8 cellular contexts compared by ENCODE assay signal in the genomic region with DNA sequence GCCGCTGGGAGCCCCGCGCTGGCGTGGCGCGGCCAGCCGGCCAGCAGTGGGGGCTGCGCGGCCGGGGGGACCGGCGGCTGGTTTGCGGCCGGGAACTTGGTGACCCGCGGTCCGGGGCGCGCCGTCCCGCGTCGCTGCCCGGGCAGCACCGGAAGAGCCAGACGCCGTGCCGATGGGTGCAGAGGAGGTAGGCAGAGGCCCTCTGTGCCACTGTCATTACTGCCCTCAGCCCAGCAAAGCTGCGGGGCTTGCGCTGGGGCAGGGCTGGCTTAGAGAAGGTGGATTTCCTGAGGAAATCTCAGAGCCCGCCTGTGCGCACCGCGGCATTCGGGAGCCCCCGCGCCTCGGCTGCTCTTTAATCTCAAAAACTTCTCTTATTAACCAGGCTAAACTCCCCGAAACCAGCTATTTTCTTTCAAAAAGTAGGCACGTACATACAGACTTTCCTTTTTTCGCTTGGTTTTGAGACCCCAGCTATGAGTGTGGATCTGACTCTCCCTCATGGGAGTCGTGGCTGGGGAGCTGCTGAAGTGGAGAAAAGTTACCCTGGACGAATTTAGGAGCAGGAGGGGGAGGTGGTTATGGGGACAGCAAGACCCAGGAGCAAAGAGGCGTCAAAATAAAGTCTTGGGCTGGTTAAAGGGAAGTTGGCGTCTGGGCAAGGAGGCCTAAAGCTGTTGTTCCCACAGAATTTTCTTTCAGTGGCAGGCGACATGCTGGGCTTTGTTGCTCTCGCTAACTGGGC. TPM values are rescaled to one million over a fixed set of nuclear protein-coding genes. Genes with fewer than 3 reads are reported as not detected.
DNase-seq lines count a peak whose midpoint lies in the region; ATAC-seq and TF ChIP-seq lines count a peak whose summit lies in the region.

No MANE protein-coding gene starts in this region.

- ATAC-seq in GM19324 (IDR thresholded peaks at IDR 0.05; ENCODE audit: low FRiP score, unreplicated experiment) (peak; percentile 28), HG03521 (IDR thresholded peaks at IDR 0.05; ENCODE audit: unreplicated experiment) (peak; percentile 20), SK-N-SH treated with all-trans-retinoic acid at 6 μM for 48 hours (peak; percentile 26)

- H3K27ac ChIP-seq in skin epidermis, result peak overlapping the region; percentile 83 to 99 (median 96)

- H3K27me3 Mint-ChIP-seq in brain, result peaks cover 7% of the 10 kb centered on the region

- H3K4me1 Mint-ChIP-seq in brain, result peaks cover 73% of the 10 kb centered on the region

- H3K4me3 Mint-ChIP-seq in brain, result peak overlapping the region; percentile 87 to 96 (median 94)

- no peak for TF ChIP-seq CTCF in brain (conservative IDR thresholded peaks at IDR 0.05)

- DNase-seq in ACHN (peak; percentile 43), iPS-NIHi11 (ENCODE audit: low spot score) (peak; percentile 57), NCI-H446 treated with DMSO at 0.1 percent for 48 hours (lab: John Stamatoyannopoulos, UW) (no peak)

- H3K4me3 ChIP-seq in skin epidermis, result peak overlapping the region; percentile 62 to 91 (median 84)

- no peaks in the 10 kb centered on the region for H3K9me3 Mint-ChIP-seq in brain

- peaks cover 13% of the 10 kb centered on the region for H3K36me3 Mint-ChIP-seq in brain

- H3K27ac Mint-ChIP-seq in brain, result peak overlapping the region; percentile 75 to 98 (median 91)

- in situ Hi-C loops in ACHN (cut with HindIII; ENCODE audit: low pct_ligation_motif_present, low pct_unique_long_range_greater_than_20kb, low sequenced_read_pairs), result no loop called here

TF ChIP-seq in SK-N-SH treated with all-trans-retinoic acid at 6 μM for 48 hours, 23 proteins besides CTCF, POLR2A, EP300 and RAD21:
- TF ChIP-seq ISL1 (CRISPR knock-in tag; IDR thresholded peaks at IDR 0.05) (no peak), ZFP3 (CRISPR knock-in tag; IDR thresholded peaks at IDR 0.05) (no peak), CREB5 (CRISPR knock-in tag; IDR thresholded peaks at IDR 0.05; ENCODE audit: low read depth) (no peak), PPARA (CRISPR knock-in tag; IDR thresholded peaks at IDR 0.05; ENCODE audit: borderline replicate concordance) (no peak), BACH2 (CRISPR knock-in tag; IDR thresholded peaks at IDR 0.05; ENCODE audit: borderline replicate concordance) (no peak), POU6F1 (CRISPR knock-in tag; IDR thresholded peaks at IDR 0.05; ENCODE audit: borderline replicate concordance, low read depth) (no peak)
TF ChIP-seq in SK-N-SH treated with all-trans-retinoic acid at 6 μM for 48 hours: peak in this region for 0.

RNA-seq across cellular contexts. Expression of gene SUSD6, which starts 0.8 kb away (rescaled TPM):
- polyA plus RNA-seq in brain (ENCODE audit: insufficient read depth, low read depth, low replicate concordance), result 35.4 TPM

RNA-seq across cellular contexts. Expression of gene CCDC177, which starts 37.5 kb away (rescaled TPM):
- 1.5 TPM for polyA plus RNA-seq in brain (ENCODE audit: insufficient read depth, low read depth, low replicate concordance)
